12 cellular contexts compared by ENCODE assay signal in the genomic region with DNA sequence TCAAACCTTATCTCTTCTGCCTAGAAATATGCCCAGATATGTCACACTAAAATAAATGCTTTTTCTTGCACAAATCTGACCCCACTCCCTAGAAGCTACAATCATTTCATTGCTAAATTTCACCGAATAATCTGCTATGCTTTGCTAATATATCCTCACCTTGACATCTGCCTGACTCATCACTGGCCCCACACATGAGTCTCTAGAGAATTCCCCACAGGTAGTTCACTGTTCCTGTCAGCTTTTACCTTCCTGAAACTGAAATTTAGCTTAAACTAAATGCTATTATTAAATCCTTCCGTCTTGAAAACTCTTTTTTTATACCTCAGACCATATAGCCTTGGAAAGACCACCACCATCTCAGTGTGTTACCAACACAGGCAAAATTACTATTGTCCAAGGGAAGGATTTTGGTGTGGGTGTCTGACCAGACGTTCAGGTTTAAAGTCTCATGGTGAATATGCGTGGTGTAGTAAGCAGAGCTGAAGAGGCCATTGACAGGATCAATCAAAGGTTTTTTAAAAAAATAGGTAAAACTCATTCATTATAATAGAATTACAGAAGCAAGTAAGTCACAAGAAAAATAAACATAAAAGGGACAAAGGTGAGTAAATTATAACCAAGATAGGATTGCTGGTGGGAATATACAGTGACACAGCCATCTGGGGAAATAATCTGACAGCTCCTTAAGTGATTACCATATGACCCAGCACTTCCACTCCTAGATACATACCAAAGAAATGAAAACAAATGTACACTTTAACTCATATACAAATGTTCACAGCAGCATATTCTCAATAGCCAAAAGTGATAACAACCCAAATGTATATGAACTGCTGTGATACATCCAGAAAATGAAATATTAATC.
DNase-seq lines count a peak whose midpoint lies in the region; ATAC-seq and TF ChIP-seq lines count a peak whose summit lies in the region.
"Had no signal": no experiment of that assay in that cellular context is flagged by ENCODE, and none has a peak within 500 bp of the region (broad histone marks: within the 10 kb centered on the region; RNA-seq: fewer than 3 reads in every experiment).

No MANE protein-coding gene starts in this region.

- no peak for TF ChIP-seq CTCF in progenitor cell of endocrine pancreas (IDR thresholded peaks at IDR 0.05; ENCODE audit: unreplicated experiment)

- H3K36me3 Mint-ChIP-seq in activated naive CD4-positive, alpha-beta T cell treated with anti-CD3 and anti-CD28 coated beads, Interleukin-2, amount 50 U/mL, for 24 hours: peaks cover 10% of the 10 kb centered on the region
- H3K36me3 Mint-ChIP-seq in T-helper 17 cell (ENCODE audit: low read depth) (peaks cover 2% of the 10 kb centered on the region), progenitor cell of endocrine pancreas (ENCODE audit: insufficient read depth) (no peaks in the 10 kb centered on the region)

- H3K27me3 Mint-ChIP-seq in activated naive CD4-positive, alpha-beta T cell treated with anti-CD3 and anti-CD28 coated beads, Interleukin-2, amount 50 U/mL, for 24 hours: no peaks in the 10 kb centered on the region
- H3K27me3 Mint-ChIP-seq in T-helper 17 cell (no peaks in the 10 kb centered on the region), progenitor cell of endocrine pancreas (no peaks in the 10 kb centered on the region)
- H3K27me3 Mint-ChIP-seq: stimulated activated naive B cell treated with anti-CD40 and anti-IgM and Interleukin-4, amounts not matched to agents 10 μg/mL and 1 μg/mL and 100 μg/mL, for 72 hours had no signal

- no peaks in the 10 kb centered on the region for H3K9me3 ChIP-seq in T-helper 17 cell (ENCODE audit: control insufficient read depth, low read length, poor library complexity, severe bottlenecking)

- in situ Hi-C loops in KBM-7 (cut with MboI; ENCODE audit: low pct_unique_long_range_greater_than_20kb, low sequenced_read_pairs): no loop called here

- peak overlapping the region; percentile 31 for H3K4me3 Mint-ChIP-seq in activated naive CD4-positive, alpha-beta T cell treated with anti-CD3 and anti-CD28 coated beads, Interleukin-2, amount 50 U/mL, for 24 hours
- no peak overlapping the region for H3K4me3 Mint-ChIP-seq in T-helper 17 cell
- H3K4me3 Mint-ChIP-seq in progenitor cell of endocrine pancreas (ENCODE audit: low read depth): no peak overlapping the region
- H3K4me3 Mint-ChIP-seq: stimulated activated naive B cell treated with anti-CD40 and anti-IgM and Interleukin-4, amounts not matched to agents 10 μg/mL and 1 μg/mL and 100 μg/mL, for 72 hours had no signal

- H3K4me1 Mint-ChIP-seq in activated naive CD4-positive, alpha-beta T cell treated with anti-CD3 and anti-CD28 coated beads, Interleukin-2, amount 50 U/mL, for 24 hours: peaks cover 41% of the 10 kb centered on the region
- H3K4me1 Mint-ChIP-seq in T-helper 17 cell (peaks cover 24% of the 10 kb centered on the region), progenitor cell of endocrine pancreas (ENCODE audit: low read depth) (peaks cover 7% of the 10 kb centered on the region)

- no peaks in the 10 kb centered on the region for H3K9me3 Mint-ChIP-seq in activated naive CD4-positive, alpha-beta T cell treated with anti-CD3 and anti-CD28 coated beads, Interleukin-2, amount 50 U/mL, for 24 hours
- H3K9me3 Mint-ChIP-seq in progenitor cell of endocrine pancreas (ENCODE audit: low read depth): no peaks in the 10 kb centered on the region
- H3K9me3 Mint-ChIP-seq: stimulated activated naive B cell treated with anti-CD40 and anti-IgM and Interleukin-4, amounts not matched to agents 10 μg/mL and 1 μg/mL and 100 μg/mL, for 72 hours had no signal

- intact Hi-C loops in posterior vena cava (cut with DNase I): no loop called here

- peak overlapping the region; percentile 66 for H3K27ac Mint-ChIP-seq in activated naive CD4-positive, alpha-beta T cell treated with anti-CD3 and anti-CD28 coated beads, Interleukin-2, amount 50 U/mL, for 24 hours
- H3K27ac Mint-ChIP-seq in T-helper 17 cell (peak overlapping the region; percentile 24), progenitor cell of endocrine pancreas (peak overlapping the region; percentile 23)
- H3K27ac Mint-ChIP-seq: stimulated activated naive B cell treated with anti-CD40 and anti-IgM and Interleukin-4, amounts not matched to agents 10 μg/mL and 1 μg/mL and 100 μg/mL, for 72 hours had no signal

- no peak for DNase-seq in activated naive CD4-positive, alpha-beta T cell treated with anti-CD3 and anti-CD28 coated beads, Interleukin-2, amount 50 U/mL, for 16 hours
- no peak for DNase-seq in T-helper 17 cell
- no peak for DNase-seq in progenitor cell of endocrine pancreas (ENCODE audit: low spot score, unreplicated experiment)
- DNase-seq in posterior vena cava (ENCODE audit: low spot score): no peak
- no peak for DNase-seq in KBM-7
- DNase-seq: effector memory CD4-positive, alpha-beta T cell; kidney glomerular epithelial cell; stimulated activated CD4-positive, alpha-beta T cell treated with anti-CD3 and anti-CD28 coated beads, Interleukin-1b, Interleukin-23, amount 100 ng/mL, for 48 hours; stimulated activated naive B cell treated with anti-CD40 and anti-IgM and Interleukin-4, amounts not matched to agents 10 μg/mL and 1 μg/mL and 100 μg/mL, for 72 hours had no signal

- ATAC-seq in HG02610 (IDR thresholded peaks at IDR 0.05; ENCODE audit: unreplicated experiment) (peak; percentile 77), T-helper 17 cell (no peak), HG03280 (IDR thresholded peaks at IDR 0.05; ENCODE audit: unreplicated experiment) (no peak)
- ATAC-seq: stimulated activated naive B cell treated with anti-CD40 and anti-IgM and Interleukin-4, amounts not matched to agents 10 μg/mL and 1 μg/mL and 100 μg/mL, for 72 hours had no signal
